ENCODE assay signal across 21 cellular contexts in the genomic region with DNA sequence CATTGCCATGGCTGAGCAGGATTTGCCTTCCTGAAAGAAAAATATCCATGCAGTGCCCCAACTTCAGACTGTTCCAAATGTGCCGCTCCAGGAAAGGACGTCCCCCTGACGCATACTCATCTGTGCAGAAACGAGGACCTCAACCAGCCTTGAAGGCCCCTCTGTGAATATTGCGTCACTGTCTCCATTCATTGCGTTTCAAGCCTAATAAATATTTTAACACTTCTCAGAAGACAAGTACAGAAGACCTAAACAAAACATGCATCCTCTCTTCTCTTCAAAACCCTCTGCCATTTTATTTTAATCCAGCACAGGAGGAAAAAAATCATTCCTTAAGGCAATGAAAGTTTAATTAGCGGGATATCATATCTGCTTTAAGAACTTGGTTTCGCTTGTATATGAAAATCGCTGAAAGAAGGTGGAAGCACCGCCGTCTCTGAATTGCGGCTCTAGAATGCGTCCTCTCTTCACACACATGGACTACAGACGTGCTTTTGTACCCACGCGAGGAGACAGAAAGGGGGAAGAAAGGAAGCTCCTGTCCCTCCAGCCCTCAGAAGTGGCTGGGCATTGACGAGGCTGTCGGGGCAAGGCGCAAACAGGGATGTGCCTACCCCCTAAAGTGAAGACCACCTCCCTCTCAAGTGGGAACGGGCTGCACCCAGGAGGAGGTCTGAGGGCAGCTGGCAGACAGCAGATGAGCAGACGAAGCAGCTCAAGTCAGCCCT. TPM values are rescaled to one million over a fixed set of nuclear protein-coding genes. Genes with fewer than 3 reads are reported as not detected.
DNase-seq lines count a peak whose midpoint lies in the region; ATAC-seq, FAIRE-seq and TF ChIP-seq lines count a peak whose summit lies in the region.
"Had no signal": no experiment of that assay in that cellular context is flagged by ENCODE, and none has a peak within 500 bp of the region (broad histone marks: within the 10 kb centered on the region; RNA-seq: fewer than 3 reads in every experiment).

No MANE protein-coding gene starts in this region.

- FAIRE-seq in HepG2 (lab: Jason Lieb, UNC): no peak
- FAIRE-seq: bronchial epithelial cell, K562, TTC549 had no signal

- H3K79me2 ChIP-seq in HepG2 (ENCODE audit: insufficient read depth, low read length): no peaks in the 10 kb centered on the region

- peaks cover 67% of the 10 kb centered on the region for H3K36me3 Mint-ChIP-seq in activated CD4-positive, alpha-beta memory T cell treated with anti-CD3 and anti-CD28 coated beads, Interleukin-2, amount 10 ng/mL, durations not matched to agents 7 days and 5 days (ENCODE audit: low read depth)
- H3K36me3 Mint-ChIP-seq in endothelial cell (ENCODE audit: low read depth, unreplicated experiment): peaks cover 7% of the 10 kb centered on the region

- no peaks in the 10 kb centered on the region for H4K20me1 ChIP-seq in HepG2 (ENCODE audit: insufficient read depth, low read length)

- no peak overlapping the region for H3K27ac ChIP-seq in HepG2 (ENCODE audit: extremely low read length, insufficient read depth, low read length)
- H3K27ac ChIP-seq in right lobe of liver: no peak overlapping the region
- H3K27ac ChIP-seq in ascending aorta: no peak overlapping the region
- H3K27ac ChIP-seq: epithelial cell of prostate, lower lobe of right lung, tibial artery had no signal

- H3K4me3 Mint-ChIP-seq in activated CD4-positive, alpha-beta memory T cell treated with anti-CD3 and anti-CD28 coated beads, Interleukin-2, amount 10 ng/mL, durations not matched to agents 7 days and 5 days: no peak overlapping the region
- peak overlapping the region; percentile 35 for H3K4me3 Mint-ChIP-seq in endothelial cell (ENCODE audit: unreplicated experiment)
- H3K4me3 Mint-ChIP-seq in stimulated activated naive CD8-positive, alpha-beta T cell treated with anti-CD3 and anti-CD28 coated beads, Interleukin-15, amount 100 ng/mL, for 72 hours: peak overlapping the region; percentile 67 to 80

- ATAC-seq in HepG2 (no peak), right lobe of liver (no peak), GM21717 (IDR thresholded peaks at IDR 0.05; ENCODE audit: unreplicated experiment) (no peak)
- no peak for ATAC-seq in stimulated activated naive CD8-positive, alpha-beta T cell treated with anti-CD3 and anti-CD28 coated beads, Interleukin-15, amount 100 ng/mL, for 72 hours
- ATAC-seq: K562, lower lobe of right lung had no signal

- H3K36me3 ChIP-seq in HepG2 (replicated peaks in 1 of 2; ENCODE audit: control insufficient read depth in 1 of 2, insufficient read depth in 2 of 2, low read length in 2 of 2) (no peaks in the 10 kb centered on the region), right lobe of liver (no peaks in the 10 kb centered on the region), ascending aorta (no peaks in the 10 kb centered on the region)
- H3K36me3 ChIP-seq: lower lobe of right lung, tibial artery had no signal

- H3K4me1 ChIP-seq in HepG2 (ENCODE audit: insufficient read depth, low read length) (peaks cover 25% of the 10 kb centered on the region), right lobe of liver (no peaks in the 10 kb centered on the region), ascending aorta (peaks cover 0 to 4% of the 10 kb centered on the region in 2 donors)
- H3K4me1 ChIP-seq: lower lobe of right lung had no signal

- BruUV-seq in HepG2 (replicated peaks; lab: Mats Ljungman, UMichigan): no TSS peak

- no peaks in the 10 kb centered on the region for H3K9me3 Mint-ChIP-seq in activated CD4-positive, alpha-beta memory T cell treated with anti-CD3 and anti-CD28 coated beads, Interleukin-2, amount 10 ng/mL, durations not matched to agents 7 days and 5 days
- H3K9me3 Mint-ChIP-seq in endothelial cell (ENCODE audit: unreplicated experiment): no peaks in the 10 kb centered on the region
- no peaks in the 10 kb centered on the region for H3K9me3 Mint-ChIP-seq in stimulated activated naive CD8-positive, alpha-beta T cell treated with anti-CD3 and anti-CD28 coated beads, Interleukin-15, amount 100 ng/mL, for 72 hours

- intact Hi-C loops in HepG2 (cut with micrococcal nuclease; ENCODE audit: unreplicated experiment) (no loop called here), right lobe of liver (cut with DNase I) (no loop called here), ascending aorta (cut with DNase I) (no loop called here)

- no peak overlapping the region for H3K9ac ChIP-seq in HepG2 (ENCODE audit: insufficient read depth, low read depth, low read length)

- no peak overlapping the region for H2AFZ ChIP-seq in HepG2 (ENCODE audit: low read length)

- H3K9me3 ChIP-seq in HepG2 (ENCODE audit: low read length) (no peaks in the 10 kb centered on the region), right lobe of liver (no peaks in the 10 kb centered on the region), ascending aorta (no peaks in the 10 kb centered on the region)
- H3K9me3 ChIP-seq: lower lobe of right lung, tibial artery had no signal

- H3K4me1 Mint-ChIP-seq in activated CD4-positive, alpha-beta memory T cell treated with anti-CD3 and anti-CD28 coated beads, Interleukin-2, amount 10 ng/mL, durations not matched to agents 7 days and 5 days: peaks cover 38% of the 10 kb centered on the region
- H3K4me1 Mint-ChIP-seq in endothelial cell (ENCODE audit: unreplicated experiment): peaks cover 17% of the 10 kb centered on the region
- H3K4me1 Mint-ChIP-seq in stimulated activated naive CD8-positive, alpha-beta T cell treated with anti-CD3 and anti-CD28 coated beads, Interleukin-15, amount 100 ng/mL, for 72 hours: peaks cover 99% of the 10 kb centered on the region

- no peaks in the 10 kb centered on the region for H3K27me3 Mint-ChIP-seq in activated CD4-positive, alpha-beta memory T cell treated with anti-CD3 and anti-CD28 coated beads, Interleukin-2, amount 10 ng/mL, durations not matched to agents 7 days and 5 days
- H3K27me3 Mint-ChIP-seq in endothelial cell (ENCODE audit: unreplicated experiment): peaks cover 1% of the 10 kb centered on the region
- H3K27me3 Mint-ChIP-seq in stimulated activated naive CD8-positive, alpha-beta T cell treated with anti-CD3 and anti-CD28 coated beads, Interleukin-15, amount 100 ng/mL, for 72 hours: no peaks in the 10 kb centered on the region

- no peak for DNase-seq in HepG2 (ENCODE audit: low spot score)
- no peak for DNase-seq in right lobe of liver
- no peak for DNase-seq in activated CD4-positive, alpha-beta memory T cell treated with anti-CD3 and anti-CD28 coated beads, Interleukin-2, amount 10 ng/mL, durations not matched to agents 7 days and 5 days
- DNase-seq in endothelial cell (ENCODE audit: low spot score): no peak
- no peak for DNase-seq in stimulated activated naive CD8-positive, alpha-beta T cell treated with anti-CD3 and anti-CD28 coated beads, Interleukin-15, amount 100 ng/mL, for 72 hours
- no peak for DNase-seq in ascending aorta (ENCODE audit: low spot score in 2 of 2)
- no peak for DNase-seq in HT-29 (ENCODE audit: low spot score)
- DNase-seq: activated CD4-positive, alpha-beta T cell treated with anti-CD3 and anti-CD28 coated beads for 4 hours; C1 segment of cervical spinal cord; foreskin melanocyte; GDM1; GOT3; islet precursor cell; nucleus accumbens; tibial artery had no signal

- TF ChIP-seq POLR2A in HepG2 (IDR thresholded peaks at IDR 0.05; ENCODE audit: insufficient read depth in 1 of 2, low read depth in 2 of 2, low read length in 2 of 2): no peak
- TF ChIP-seq POLR2A in right lobe of liver (IDR thresholded peaks at IDR 0.05): no peak

- H3K4me3 ChIP-seq in HepG2 (replicated peaks in 1 of 3; ENCODE audit: insufficient read depth in 1 of 3, low read depth in 2 of 3, low read length in 3 of 3) (no peak overlapping the region), right lobe of liver (no peak overlapping the region), ascending aorta (no peak overlapping the region)
- H3K4me3 ChIP-seq: K562, lower lobe of right lung, tibial artery had no signal

- in situ Hi-C loops in HepG2 (cut with HindIII; ENCODE audit: extremely low pct_ligation_motif_present, low pct_unique_long_range_greater_than_20kb): no loop called here

- TF ChIP-seq EP300 in HepG2 (IDR thresholded peaks at IDR 0.05; ENCODE audit: low read depth in 2 of 2, low read length in 2 of 2): no peak
- TF ChIP-seq EP300 in HepG2 (CRISPR knock-in tag; IDR thresholded peaks at IDR 0.05; ENCODE audit: borderline replicate concordance): no peak

- TF ChIP-seq RAD21 in HepG2 (CRISPR knock-in tag; IDR thresholded peaks at IDR 0.05): no peak

- TF ChIP-seq CTCF in HepG2 (CRISPR knock-in tag; IDR thresholded peaks at IDR 0.05) (no peak), right lobe of liver (IDR thresholded peaks at IDR 0.05) (no peak), endothelial cell (IDR thresholded peaks at IDR 0.05; ENCODE audit: unreplicated experiment) (no peak), ascending aorta (IDR thresholded peaks at IDR 0.05) (no peak)

- CTCF ChIA-PET in HepG2 (lab: Yijun Ruan, JAX; ENCODE audit: low intra/inter-chr PET ratio, low total read pairs): no interaction called here
- CTCF ChIA-PET in activated CD4-positive, alpha-beta memory T cell treated with anti-CD3 and anti-CD28 coated beads, Interleukin-2, amount 10 ng/mL, durations not matched to agents 7 days and 5 days (lab: Charles Lee): interaction anchor here (0.7 to 1.6 kb wide), 2 partner anchors 11 to 16 kb away, joined by 5 read pairs; no protein-coding TSS in a partner anchor

- peak overlapping the region; percentile 54 for H3K27ac Mint-ChIP-seq in activated CD4-positive, alpha-beta memory T cell treated with anti-CD3 and anti-CD28 coated beads, Interleukin-2, amount 10 ng/mL, durations not matched to agents 7 days and 5 days
- no peak overlapping the region for H3K27ac Mint-ChIP-seq in endothelial cell (ENCODE audit: unreplicated experiment)
- peak overlapping the region; percentile 43 to 87 for H3K27ac Mint-ChIP-seq in stimulated activated naive CD8-positive, alpha-beta T cell treated with anti-CD3 and anti-CD28 coated beads, Interleukin-15, amount 100 ng/mL, for 72 hours

- POLR2A ChIA-PET in HepG2 (lab: Yijun Ruan, JAX): no interaction called here
- POLR2A ChIA-PET in activated CD4-positive, alpha-beta memory T cell treated with anti-CD3 and anti-CD28 coated beads, Interleukin-2, amount 10 ng/mL, durations not matched to agents 7 days and 5 days (lab: Charles Lee): no interaction called here

- 80% methylated on average over 20 of the region's 21 CpGs for WGBS in HepG2 (ENCODE audit: low lambda C conversion rate)
- 78% methylated on average over 14 of the region's 21 CpGs for WGBS in right lobe of liver (ENCODE audit: insufficient coverage, low coverage, low lambda C conversion rate, missing lambda C conversion rate)

- no peak overlapping the region for H3K4me2 ChIP-seq in HepG2 (ENCODE audit: low read depth, low read length)

- H3K27me3 ChIP-seq in HepG2 (ENCODE audit: control insufficient read depth in 1 of 2, insufficient read depth in 2 of 2, low read length in 2 of 2): no peaks in the 10 kb centered on the region; a peak in 1 of 5 replicates
- H3K27me3 ChIP-seq in right lobe of liver: no peaks in the 10 kb centered on the region
- no peaks in the 10 kb centered on the region for H3K27me3 ChIP-seq in ascending aorta
- H3K27me3 ChIP-seq: tibial artery had no signal

RNA-seq across cellular contexts. Expression of a gene that starts 36.8 kb away (rescaled TPM):
- total RNA-seq in HepG2 (2016; rRNA removed; fragmentation: Illumina TruSeq; extraction: Trizol): 1.1 and 1.7 TPM in 2 replicates
- total RNA-seq in HepG2 (2016; cell fraction: cytosol; rRNA removed; fragmentation: Illumina TruSeq; extraction: Trizol; ENCODE audit: low read depth): 2.3 and 4.0 TPM in 2 replicates
- 1.3 and 2.0 TPM in 2 replicates for total RNA-seq in HepG2 (2016; cell fraction: insoluble cytoplasmic fraction; rRNA removed; fragmentation: Illumina TruSeq; extraction: Trizol)
- 2.3 and 2.4 TPM in 2 replicates for total RNA-seq in HepG2 (2016; cell fraction: membrane; rRNA removed; fragmentation: Illumina TruSeq; extraction: Trizol)
- 0.78 and 1.1 TPM in 2 replicates for total RNA-seq in HepG2 (2016; cell fraction: nucleus; rRNA removed; fragmentation: Illumina TruSeq; extraction: Trizol)
- polyA plus RNA-seq in HepG2 (2011; rRNA removed): 4.1 and 5.1 TPM in 2 replicates
- polyA plus RNA-seq in HepG2 (2011; cell fraction: cytosol; rRNA removed): 2.9 and 4.0 TPM in 2 replicates
- 1.2 and 1.3 TPM in 2 replicates for polyA plus RNA-seq in HepG2 (2011; cell fraction: nucleus; rRNA removed)
- 1.4 and 3.1 TPM in 2 replicates for polyA plus RNA-seq in HepG2 (2012)
- 3.3 and 5.1 TPM in 2 replicates for polyA plus RNA-seq in HepG2 (2016; cell fraction: cytosol; fragmentation: Illumina TruSeq; extraction: Trizol; ENCODE audit: low read depth)
- polyA plus RNA-seq in HepG2 (2016; cell fraction: insoluble cytoplasmic fraction; fragmentation: Illumina TruSeq; extraction: Trizol; ENCODE audit: low read depth): 2.4 and 3.6 TPM in 2 replicates
- polyA plus RNA-seq in HepG2 (2016; cell fraction: membrane; fragmentation: Illumina TruSeq; extraction: Trizol; ENCODE audit: low read depth): 3.3 TPM in 2 replicates
- polyA plus RNA-seq in HepG2 (2016; cell fraction: nucleus; fragmentation: Illumina TruSeq; extraction: Trizol; ENCODE audit: insufficient read depth, low read depth): 0.67 and 1.8 TPM in 2 replicates
- polyA minus RNA-seq in HepG2 (2011; rRNA and poly(A)+ RNA removed; ENCODE audit: low replicate concordance): 1.3 and 2.3 TPM in 2 replicates
- 1.3 and 2.1 TPM in 2 replicates for polyA minus RNA-seq in HepG2 (2011; cell fraction: cytosol; rRNA and poly(A)+ RNA removed)
- 0.99 and 1.8 TPM in 2 replicates for polyA minus RNA-seq in HepG2 (2011; cell fraction: nucleus; rRNA and poly(A)+ RNA removed)
- 1 to 10 TPM in 5 of 6 experiments, under 1 TPM in 1; 0.95 to 5.2 (median 3.7) TPM for total RNA-seq in right lobe of liver
- 100 to 1,000 TPM; 137 to 140 TPM for total RNA-seq in activated CD4-positive, alpha-beta memory T cell treated with anti-CD3 and anti-CD28 coated beads, Interleukin-2, amount 10 ng/mL, durations not matched to agents 7 days and 5 days
- 20.0 TPM for total RNA-seq in endothelial cell (ENCODE audit: unreplicated experiment)
- 42.9 TPM for total RNA-seq in ascending aorta
- total RNA-seq in HT-29 (2014; rRNA removed; shearing (Covaris generic)): 2.7 and 4.0 TPM in 2 replicates
